20 cellular contexts compared by ENCODE assay signal in the genomic region with DNA sequence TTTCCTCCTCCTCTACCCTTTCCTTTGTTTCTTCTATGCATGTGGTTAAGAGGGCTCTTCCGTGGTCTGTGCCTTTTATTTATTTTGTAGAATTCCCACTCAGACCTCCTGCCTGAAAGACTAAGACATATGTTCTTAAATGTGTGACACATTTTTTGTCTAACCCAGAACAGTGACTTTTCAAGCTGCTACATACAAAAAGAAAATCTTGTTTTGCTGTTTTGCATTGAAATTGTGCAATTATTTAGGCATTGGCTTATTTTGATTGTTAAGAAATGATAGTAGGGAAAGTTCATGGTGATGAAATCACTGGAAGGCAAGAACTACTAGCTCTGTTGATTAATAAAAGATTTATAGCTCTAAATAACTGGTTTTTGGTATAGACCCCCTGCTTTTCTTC.
A peak's percentile ranks its signal among the peaks of the same experiment; 100 is the strongest.
DNase-seq lines count a peak whose midpoint lies in the region; ATAC-seq, FAIRE-seq and TF ChIP-seq lines count a peak whose summit lies in the region.
"Had no signal": no experiment of that assay in that cellular context is flagged by ENCODE, and none has a peak within 500 bp of the region (broad histone marks: within the 10 kb centered on the region; RNA-seq: fewer than 3 reads in every experiment).

No MANE protein-coding gene starts in this region.

- no peak for TF ChIP-seq CTCF in esophagus muscularis mucosa (IDR thresholded peaks at IDR 0.05)

- FAIRE-seq in urothelium cell line (lab: Jason Lieb, UNC) = no peak
- FAIRE-seq: small intestine had no signal

- DNase-seq in EH (ENCODE audit: low read depth) (peak; percentile 30), SJSA1 (ENCODE audit: low read depth in 1 of 2, low spot score in 2 of 2) (peak in 1 of 2 experiments; percentile 73), esophagus muscularis mucosa (ENCODE audit: extremely low spot score) (no peak), renal cortical epithelial cell (ENCODE audit: low read depth) (peak; percentile 81), urothelium cell line (ENCODE audit: low spot score) (no peak), NCI-H524 (lab: John Stamatoyannopoulos, UW) (no peak)
- no peak for DNase-seq in stimulated activated naive CD4-positive, alpha-beta T cell (lab: John Stamatoyannopoulos, UW)
- DNase-seq: activated effector memory CD4-positive, alpha-beta T cell treated with anti-CD3 and anti-CD28 coated beads, Interleukin-2, amount 50 U/mL, for 16 hours; body of pancreas; CD4-positive, alpha-beta T cell; effector memory CD8-positive, alpha-beta T cell; immature natural killer cell; NK-92 treated with Interleukin-12 subunit alpha and Interleukin-12 subunit beta, amount 100 ng/mL, for 24 hours; occipital lobe; Right ventricle myocardium superior; small intestine; stimulated activated naive CD8-positive, alpha-beta T cell treated with anti-CD3 and anti-CD28 coated beads, Interleukin-15, Interleukin-2, amounts not matched to agents 100 U/mL and 50 U/mL, for 24 hours; T1000 had no signal

- H3K4me3 ChIP-seq in SJSA1 (no peak overlapping the region), esophagus muscularis mucosa (no peak overlapping the region)
- H3K4me3 ChIP-seq: body of pancreas had no signal

- no peak for ATAC-seq in GM21515 (IDR thresholded peaks at IDR 0.05; ENCODE audit: unreplicated experiment)
- ATAC-seq: body of pancreas; effector memory CD8-positive, alpha-beta T cell; HCT116; stimulated activated naive CD8-positive, alpha-beta T cell treated with anti-CD3 and anti-CD28 coated beads, Interleukin-15, Interleukin-2, amounts not matched to agents 100 U/mL and 50 U/mL, for 24 hours had no signal

- H3K36me3 ChIP-seq in SJSA1 (peaks cover 22% of the 10 kb centered on the region), esophagus muscularis mucosa (peaks cover 0 to 45% (median 19%) of the 10 kb centered on the region in 4 donors)

- intact Hi-C loops in esophagus muscularis mucosa (cut with DNase I) = no loop called here

- H3K4me1 ChIP-seq in SJSA1 (replicated peaks) (peaks cover 37% of the 10 kb centered on the region), esophagus muscularis mucosa (peaks cover 0 to 5% (median 0%) of the 10 kb centered on the region in 4 donors)
- H3K4me1 ChIP-seq: body of pancreas had no signal

- H3K9me3 ChIP-seq in SJSA1 (replicated peaks) = no peaks in the 10 kb centered on the region
- no peaks in the 10 kb centered on the region for H3K9me3 ChIP-seq in esophagus muscularis mucosa
- H3K9me3 ChIP-seq: body of pancreas had no signal

- 90% methylated on average over 1 of the region's 1 CpG for WGBS in esophagus muscularis mucosa

- no peak for TF ChIP-seq EP300 in esophagus muscularis mucosa (IDR thresholded peaks at IDR 0.05)

- no peak for TF ChIP-seq POLR2A in esophagus muscularis mucosa (IDR thresholded peaks at IDR 0.05; ENCODE audit: low read depth)

- H3K27me3 ChIP-seq in SJSA1 (replicated peaks) (no peaks in the 10 kb centered on the region), esophagus muscularis mucosa (no peaks in the 10 kb centered on the region)
- H3K27me3 ChIP-seq: body of pancreas had no signal

- peak overlapping the region; percentile 73 for H3K27ac ChIP-seq in SJSA1
- H3K27ac ChIP-seq in esophagus muscularis mucosa (replicated peaks in 1 of 4) = peak overlapping the region in 3 of 4 donors; percentile 2 to 7 (median 5)
- H3K27ac ChIP-seq: body of pancreas had no signal

Comparison
In these comparisons a context has a peak if more than half of its experiments do, and no peak if none do; other contexts are left out.
1. DNase-seq: peak in EH (single experiment) and renal cortical epithelial cell (single experiment); none in esophagus muscularis mucosa (single experiment), urothelium cell line (single experiment), stimulated activated naive CD4-positive, alpha-beta T cell (0 of 6) and NCI-H524 (0 of 2).